Comparison of ENCODE assay signal across 15 cellular contexts in the genomic region with DNA sequence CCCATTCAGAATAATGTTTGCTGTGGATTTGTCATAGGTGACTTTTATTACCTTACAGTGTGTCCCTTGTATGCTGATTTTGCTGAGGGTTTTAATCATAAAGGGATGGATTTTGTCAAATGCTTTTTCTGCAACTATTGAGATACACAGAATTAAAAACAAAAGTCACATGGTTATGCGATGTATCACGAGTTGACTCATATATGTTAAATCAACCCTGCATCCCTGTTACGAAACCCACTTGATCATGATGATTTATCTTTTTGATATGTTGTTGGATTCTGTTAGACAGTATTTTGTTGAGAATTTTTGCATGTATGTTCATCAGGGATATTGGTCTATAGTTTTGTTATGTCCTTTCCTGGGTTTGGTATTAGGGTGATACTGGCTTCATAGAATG. TPM values are rescaled to one million over a fixed set of nuclear protein-coding genes. Genes with fewer than 3 reads are reported as not detected.
DNase-seq lines count a peak whose midpoint lies in the region; FAIRE-seq and TF ChIP-seq lines count a peak whose summit lies in the region.
"Had no signal": no experiment of that assay in that cellular context is flagged by ENCODE, and none has a peak within 500 bp of the region (broad histone marks: within the 10 kb centered on the region; RNA-seq: fewer than 3 reads in every experiment).

No MANE protein-coding gene starts in this region.

- H3K4me3 ChIP-seq in Caco-2 (ENCODE audit: low read depth, low read length), result no peak overlapping the region
- H3K4me3 ChIP-seq: A549, GM12878 had no signal

- peaks cover 12% of the 10 kb centered on the region for H3K4me1 Mint-ChIP-seq in activated T-helper 2 cell treated with anti-CD3 and anti-CD28 coated beads, Interferon-gamma antibody, Interleukin-2, Interleukin-4, amounts not matched to agents 10 μg/mL and 5 μg/mL and 100 μg/mL, durations not matched to agents 14 hours and 24 hours and 36 hours (ENCODE audit: low read depth)
- no peaks in the 10 kb centered on the region for H3K4me1 Mint-ChIP-seq in Caco-2 (ENCODE audit: low read depth, unreplicated experiment)
- H3K4me1 Mint-ChIP-seq: CD4-positive, alpha-beta memory T cell; H9 had no signal

- TF ChIP-seq CTCF in Caco-2 (IDR thresholded peaks at IDR 0.05; ENCODE audit: insufficient read depth in 1 of 2, low read depth in 1 of 2, low read length in 1 of 2, severe bottlenecking in 1 of 2, unreplicated experiment in 1 of 2), result no peak

- DNase-seq in Daoy (ENCODE audit: low read depth) (peak; percentile 7), GM18507 (ENCODE audit: extremely low spot score, insufficient read length, low read depth) (no peak), kidney tubule cell (ENCODE audit: low spot score) (peak; percentile 11), Caco-2 (no peak), NCI-H2227 treated with DMSO at 0.1 percent for 48 hours (lab: John Stamatoyannopoulos, UW) (no peak), NCI-H146 treated with DMSO at 0.1 percent for 48 hours (lab: John Stamatoyannopoulos, UW; ENCODE audit: unreplicated experiment) (no peak)
- DNase-seq in activated T-helper 2 cell treated with anti-CD3 and anti-CD28 coated beads, Interferon-gamma antibody, Interleukin-2, Interleukin-4, amounts not matched to agents 10 μg/mL and 5 μg/mL and 100 μg/mL, durations not matched to agents 14 hours and 24 hours and 36 hours (ENCODE audit: low spot score), result no peak
- DNase-seq: BE2C; CD4-positive, alpha-beta memory T cell; DND-41; GOT3; H9 had no signal

- H3K9me3 Mint-ChIP-seq in activated T-helper 2 cell treated with anti-CD3 and anti-CD28 coated beads, Interferon-gamma antibody, Interleukin-2, Interleukin-4, amounts not matched to agents 10 μg/mL and 5 μg/mL and 100 μg/mL, durations not matched to agents 14 hours and 24 hours and 36 hours, result no peaks in the 10 kb centered on the region
- no peaks in the 10 kb centered on the region for H3K9me3 Mint-ChIP-seq in Caco-2 (ENCODE audit: unreplicated experiment)

- POLR2A ChIA-PET in Caco-2 (lab: Charles Lee), result no interaction called here

- H3K27ac Mint-ChIP-seq in activated T-helper 2 cell treated with anti-CD3 and anti-CD28 coated beads, Interferon-gamma antibody, Interleukin-2, Interleukin-4, amounts not matched to agents 10 μg/mL and 5 μg/mL and 100 μg/mL, durations not matched to agents 14 hours and 24 hours and 36 hours, result peak overlapping the region; percentile 61
- H3K27ac Mint-ChIP-seq in Caco-2 (ENCODE audit: unreplicated experiment), result no peak overlapping the region
- H3K27ac Mint-ChIP-seq: H9, IgD-negative memory B cell had no signal

- H3K27me3 Mint-ChIP-seq in activated T-helper 2 cell treated with anti-CD3 and anti-CD28 coated beads, Interferon-gamma antibody, Interleukin-2, Interleukin-4, amounts not matched to agents 10 μg/mL and 5 μg/mL and 100 μg/mL, durations not matched to agents 14 hours and 24 hours and 36 hours (ENCODE audit: low read depth), result no peaks in the 10 kb centered on the region
- peaks cover 2% of the 10 kb centered on the region for H3K27me3 Mint-ChIP-seq in Caco-2 (ENCODE audit: insufficient read depth, unreplicated experiment)
- H3K27me3 Mint-ChIP-seq: IgD-negative memory B cell had no signal

- CTCF ChIA-PET in Caco-2 (lab: Charles Lee), result no interaction called here

- H3K36me3 ChIP-seq in Caco-2 (ENCODE audit: control insufficient read depth, insufficient read depth, low read length), result no peaks in the 10 kb centered on the region
- H3K36me3 ChIP-seq: BE2C had no signal

- intact Hi-C loops in activated T-helper 2 cell treated with anti-CD3 and anti-CD28 coated beads, Interferon-gamma antibody, Interleukin-2, Interleukin-4, amounts not matched to agents 10 μg/mL and 5 μg/mL and 100 μg/mL, durations not matched to agents 14 hours and 24 hours and 36 hours (cut with micrococcal nuclease), result no loop called here
- intact Hi-C loops in Caco-2 (cut with micrococcal nuclease; ENCODE audit: unreplicated experiment), result no loop called here

- H3K9me3 ChIP-seq in Caco-2, result no peaks in the 10 kb centered on the region
- H3K9me3 ChIP-seq: A549, BE2C had no signal

- H3K4me1 ChIP-seq in Caco-2, result no peaks in the 10 kb centered on the region
- H3K4me1 ChIP-seq: A549, BE2C had no signal

- peak; percentile 68 for FAIRE-seq in GM18507 (lab: Jason Lieb, UNC)
- FAIRE-seq: A549, GM12878 had no signal

- BruUV-seq in Caco-2 (replicated peaks; lab: Mats Ljungman, UMichigan), result no TSS peak

- no peaks in the 10 kb centered on the region for H3K36me3 Mint-ChIP-seq in activated T-helper 2 cell treated with anti-CD3 and anti-CD28 coated beads, Interferon-gamma antibody, Interleukin-2, Interleukin-4, amounts not matched to agents 10 μg/mL and 5 μg/mL and 100 μg/mL, durations not matched to agents 14 hours and 24 hours and 36 hours (ENCODE audit: low read depth)
- no peaks in the 10 kb centered on the region for H3K36me3 Mint-ChIP-seq in Caco-2 (ENCODE audit: insufficient read depth, unreplicated experiment)
- H3K36me3 Mint-ChIP-seq: CD4-positive, alpha-beta memory T cell had no signal

- no peak overlapping the region for H3K4me3 Mint-ChIP-seq in activated T-helper 2 cell treated with anti-CD3 and anti-CD28 coated beads, Interferon-gamma antibody, Interleukin-2, Interleukin-4, amounts not matched to agents 10 μg/mL and 5 μg/mL and 100 μg/mL, durations not matched to agents 14 hours and 24 hours and 36 hours (ENCODE audit: low read depth)
- no peak overlapping the region for H3K4me3 Mint-ChIP-seq in Caco-2 (ENCODE audit: unreplicated experiment)
- H3K4me3 Mint-ChIP-seq: CD4-positive, alpha-beta memory T cell; H9; IgD-negative memory B cell had no signal

- H3K27me3 ChIP-seq in Caco-2 (replicated peaks; ENCODE audit: control insufficient read depth, insufficient read depth, low read length), result no peaks in the 10 kb centered on the region
- H3K27me3 ChIP-seq: BE2C had no signal

RNA-seq across cellular contexts. Expression of a gene that starts 10.7 kb away (rescaled TPM):
- not detected in 2 replicates for total RNA-seq in Daoy (2014; rRNA removed; shearing (Covaris generic))
- not detected in 2 replicates for total RNA-seq in activated T-helper 2 cell treated with anti-CD3 and anti-CD28 coated beads, Interferon-gamma antibody, Interleukin-2, Interleukin-4, amounts not matched to agents 10 μg/mL and 5 μg/mL and 100 μg/mL, durations not matched to agents 14 hours and 24 hours and 36 hours
- total RNA-seq in Caco-2 (2022), result not detected in 2 replicates
- total RNA-seq: CD4-positive, alpha-beta memory T cell; H9 had no signal

RNA-seq across cellular contexts. Expression of a gene that starts 12.2 kb away (rescaled TPM):
- not detected in 2 replicates for total RNA-seq in Daoy (2014; rRNA removed; shearing (Covaris generic))
- total RNA-seq in activated T-helper 2 cell treated with anti-CD3 and anti-CD28 coated beads, Interferon-gamma antibody, Interleukin-2, Interleukin-4, amounts not matched to agents 10 μg/mL and 5 μg/mL and 100 μg/mL, durations not matched to agents 14 hours and 24 hours and 36 hours, result not detected in 2 replicates
- not detected in 2 replicates for total RNA-seq in Caco-2 (2022)
- total RNA-seq: CD4-positive, alpha-beta memory T cell; GM12878; H9 had no signal

RNA-seq across cellular contexts. Expression of a gene that starts 22.7 kb away (rescaled TPM):
- not detected in 2 replicates for total RNA-seq in Daoy (2014; rRNA removed; shearing (Covaris generic))
- not detected in 2 replicates for total RNA-seq in activated T-helper 2 cell treated with anti-CD3 and anti-CD28 coated beads, Interferon-gamma antibody, Interleukin-2, Interleukin-4, amounts not matched to agents 10 μg/mL and 5 μg/mL and 100 μg/mL, durations not matched to agents 14 hours and 24 hours and 36 hours
- not detected in 2 replicates for total RNA-seq in Caco-2 (2022)
- total RNA-seq: CD4-positive, alpha-beta memory T cell; H9 had no signal

RNA-seq across cellular contexts. Expression of a gene that starts 49.6 kb away (rescaled TPM):
- not detected in 2 replicates for total RNA-seq in Daoy (2014; rRNA removed; shearing (Covaris generic))
- total RNA-seq in activated T-helper 2 cell treated with anti-CD3 and anti-CD28 coated beads, Interferon-gamma antibody, Interleukin-2, Interleukin-4, amounts not matched to agents 10 μg/mL and 5 μg/mL and 100 μg/mL, durations not matched to agents 14 hours and 24 hours and 36 hours, result not detected in 2 replicates
- total RNA-seq in Caco-2 (2022), result not detected in 2 replicates
- total RNA-seq: CD4-positive, alpha-beta memory T cell; GM12878; H9 had no signal

RNA-seq across cellular contexts. Expression of a gene that starts 59.8 kb away (rescaled TPM):
- total RNA-seq in Daoy (2014; rRNA removed; shearing (Covaris generic)), result not detected in 2 replicates
- not detected in 2 replicates for total RNA-seq in activated T-helper 2 cell treated with anti-CD3 and anti-CD28 coated beads, Interferon-gamma antibody, Interleukin-2, Interleukin-4, amounts not matched to agents 10 μg/mL and 5 μg/mL and 100 μg/mL, durations not matched to agents 14 hours and 24 hours and 36 hours
- total RNA-seq in Caco-2 (2022), result not detected in 2 replicates
- total RNA-seq: CD4-positive, alpha-beta memory T cell; H9 had no signal

Comparison
In these comparisons a context has a peak if more than half of its experiments do, and no peak if none do; other contexts are left out.
1. DNase-seq: peak in Daoy (single experiment) and kidney tubule cell (single experiment); none in GM18507 (single experiment), activated T-helper 2 cell treated with anti-CD3 and anti-CD28 coated beads, Interferon-gamma antibody, Interleukin-2, Interleukin-4, amounts not matched to agents 10 μg/mL and 5 μg/mL and 100 μg/mL, durations not matched to agents 14 hours and 24 hours and 36 hours (single experiment), Caco-2 (0 of 2), NCI-H2227 treated with DMSO at 0.1 percent for 48 hours (single experiment) and NCI-H146 treated with DMSO at 0.1 percent for 48 hours (single experiment).